In genomic region chr19:5824791-5825577, GRCh38 we compare ENCODE assay signal across 14 cellular contexts.
"Had no signal": no experiment of that assay in that cellular context is flagged by ENCODE, and none has a peak within 500 bp of the region (broad histone marks: within the 10 kb centered on the region; RNA-seq: fewer than 3 reads in every experiment).

No MANE protein-coding gene starts in this region.

- H3K27me3 ChIP-seq: hepatocyte, transverse colon had no signal

- H3K4me1 ChIP-seq: gastrocnemius medialis had no signal

- H3K4me3 ChIP-seq: gastrocnemius medialis, hepatocyte, lung, transverse colon had no signal

- DNase-seq: activated CD4-positive, alpha-beta T cell treated with anti-CD3 and anti-CD28 coated beads, Interleukin-2, amount 50 U/mL, for 48 hours; activated CD8-positive, alpha-beta memory T cell treated with anti-CD3 and anti-CD28 coated beads, Interleukin-2, amount 10 ng/mL, durations not matched to agents 7 days and 5 days; activated effector memory CD4-positive, alpha-beta T cell treated with Interleukin-2 at 50 U/mL for 16 hours; activated T-cell treated with anti-CD3 and anti-CD28 coated beads, Interleukin-2, amount 50 U/mL, for 24 hours; cortex of kidney; effector CD8-positive, alpha-beta T cell; gastrocnemius medialis; kidney glomerular epithelial cell; naive B cell; right cardiac atrium; SW 1271; transverse colon had no signal

- H3K27ac ChIP-seq: gastrocnemius medialis, hepatocyte, transverse colon had no signal

- H3K9me3 ChIP-seq: gastrocnemius medialis, transverse colon had no signal

- H3K36me3 ChIP-seq: gastrocnemius medialis, transverse colon had no signal
